Comparison of ENCODE assay signal across 8 cellular contexts in genomic region chr10:106795619-106796018, GRCh38.
DNase-seq lines count a peak whose midpoint lies in the region; ATAC-seq, FAIRE-seq and TF ChIP-seq lines count a peak whose summit lies in the region.

No MANE protein-coding gene starts in this region.

- H3K4me3 ChIP-seq in Jurkat, Clone E6-1 (ENCODE audit: low read length): no peak overlapping the region
- H3K4me3 ChIP-seq in body of pancreas: no peak overlapping the region
- H3K4me3 ChIP-seq in neural progenitor cell: no peak overlapping the region

- no peaks in the 10 kb centered on the region for H3K79me2 ChIP-seq in neural progenitor cell (ENCODE audit: low read depth)

- ATAC-seq in GM18498 (IDR thresholded peaks at IDR 0.05; ENCODE audit: unreplicated experiment): peak; percentile 98
- ATAC-seq in GM21723 (IDR thresholded peaks at IDR 0.05; ENCODE audit: unreplicated experiment): peak; percentile 78
- ATAC-seq in body of pancreas: no peak
- no peak for ATAC-seq in activated T-helper 17 cell treated with anti-CD3 and anti-CD28 coated beads, Interleukin-2, amount 50 U/mL, for 72 hours (replicated peaks)

- FAIRE-seq in GM12892 (lab: Jason Lieb, UNC): no peak

- H4K20me1 ChIP-seq in neural progenitor cell (ENCODE audit: low read depth): no peaks in the 10 kb centered on the region

- H3K27ac Mint-ChIP-seq in neural progenitor cell: no peak overlapping the region
- no peak overlapping the region for H3K27ac Mint-ChIP-seq in activated T-helper 17 cell treated with anti-CD3 and anti-CD28 coated beads, Interleukin-2, amount 50 U/mL, for 72 hours

- intact Hi-C loops in body of pancreas (cut with DNase I): no loop called here

- H3F3A ChIP-seq in neural progenitor cell (ENCODE audit: low read depth): no peaks in the 10 kb centered on the region

- no peaks in the 10 kb centered on the region for H3K36me3 ChIP-seq in body of pancreas (replicated peaks in 1 of 2; ENCODE audit: insufficient read depth in 1 of 2, low read depth in 2 of 2)
- H3K36me3 ChIP-seq in neural progenitor cell: no peaks in the 10 kb centered on the region

- H3K27me3 ChIP-seq in body of pancreas (no peaks in the 10 kb centered on the region), neural progenitor cell (no peaks in the 10 kb centered on the region)

- no peaks in the 10 kb centered on the region for H3K9me3 ChIP-seq in body of pancreas
- no peaks in the 10 kb centered on the region for H3K9me3 ChIP-seq in neural progenitor cell (ENCODE audit: low read depth)

- no peaks in the 10 kb centered on the region for H3K27me3 Mint-ChIP-seq in neural progenitor cell (ENCODE audit: insufficient read depth, low read depth)
- H3K27me3 Mint-ChIP-seq in activated T-helper 17 cell treated with anti-CD3 and anti-CD28 coated beads, Interleukin-2, amount 50 U/mL, for 72 hours: no peaks in the 10 kb centered on the region

- no peak overlapping the region for H2AFZ ChIP-seq in neural progenitor cell (replicated peaks)

- H3K4me1 ChIP-seq in body of pancreas: no peaks in the 10 kb centered on the region
- peaks cover 11% of the 10 kb centered on the region for H3K4me1 ChIP-seq in neural progenitor cell

- H3K9me3 Mint-ChIP-seq in neural progenitor cell: peaks cover 12% of the 10 kb centered on the region
- H3K9me3 Mint-ChIP-seq in activated T-helper 17 cell treated with anti-CD3 and anti-CD28 coated beads, Interleukin-2, amount 50 U/mL, for 72 hours: peaks cover 3% of the 10 kb centered on the region

- 3 to 7% methylated on average over 4 of the region's 4 CpGs for WGBS in body of pancreas, 2 donors

- H3K4me3 Mint-ChIP-seq in neural progenitor cell: no peak overlapping the region
- no peak overlapping the region for H3K4me3 Mint-ChIP-seq in activated T-helper 17 cell treated with anti-CD3 and anti-CD28 coated beads, Interleukin-2, amount 50 U/mL, for 72 hours

- no peak for TF ChIP-seq POLR2A in body of pancreas (IDR thresholded peaks at IDR 0.05)
- TF ChIP-seq POLR2A in GM12892 (IDR thresholded peaks at IDR 0.05; ENCODE audit: low read depth, low read length): no peak

- peaks cover 11% of the 10 kb centered on the region for H3K4me1 Mint-ChIP-seq in neural progenitor cell
- no peaks in the 10 kb centered on the region for H3K4me1 Mint-ChIP-seq in activated T-helper 17 cell treated with anti-CD3 and anti-CD28 coated beads, Interleukin-2, amount 50 U/mL, for 72 hours

- H3K4me2 ChIP-seq in neural progenitor cell: no peak overlapping the region

- H3K27ac ChIP-seq in body of pancreas (no peak overlapping the region), neural progenitor cell (no peak overlapping the region)

- peak; percentile 9 for DNase-seq in Jurkat, Clone E6-1 (ENCODE audit: low read depth, low spot score)
- DNase-seq in body of pancreas: peak; percentile 15 to 48 (median 26)
- DNase-seq in neural progenitor cell (ENCODE audit: low spot score): peak; percentile 75
- DNase-seq in ureter (ENCODE audit: low spot score): no peak
- DNase-seq in GM12892 (ENCODE audit: insufficient read length): no peak

- no peak overlapping the region for H3K9ac ChIP-seq in neural progenitor cell

- peak in 6 of 7 experiments; percentile 17 to 52 (median 44) for TF ChIP-seq CTCF in body of pancreas (IDR thresholded peaks at IDR 0.05)
- peak; percentile 84 for TF ChIP-seq CTCF in neural progenitor cell (IDR thresholded peaks at IDR 0.05)

- H3K36me3 Mint-ChIP-seq in neural progenitor cell: peaks cover 3% of the 10 kb centered on the region
- H3K36me3 Mint-ChIP-seq in activated T-helper 17 cell treated with anti-CD3 and anti-CD28 coated beads, Interleukin-2, amount 50 U/mL, for 72 hours (ENCODE audit: low read depth): no peaks in the 10 kb centered on the region

Comparison
In these comparisons a context has a peak if more than half of its experiments do, and no peak if none do; other contexts are left out.
1. ATAC-seq: peak in GM18498 (single experiment) and GM21723 (single experiment); none in body of pancreas (single experiment) and activated T-helper 17 cell treated with anti-CD3 and anti-CD28 coated beads, Interleukin-2, amount 50 U/mL, for 72 hours (single experiment).
2. DNase-seq: peak in Jurkat, Clone E6-1 (single experiment), body of pancreas (4 of 4) and neural progenitor cell (single experiment); none in ureter (single experiment) and GM12892 (single experiment).